In genomic region chr1:228071839-228072657, GRCh38 we compare ENCODE assay signal across 23 cellular contexts. TPM values are rescaled to one million over a fixed set of nuclear protein-coding genes. Genes with fewer than 3 reads are reported as not detected.
A peak's percentile ranks its signal among the peaks of the same experiment; 100 is the strongest.
DNase-seq lines count a peak whose midpoint lies in the region; ATAC-seq, FAIRE-seq and TF ChIP-seq lines count a peak whose summit lies in the region.
"Had no signal": no experiment of that assay in that cellular context is flagged by ENCODE, and none has a peak within 500 bp of the region (broad histone marks: within the 10 kb centered on the region; RNA-seq: fewer than 3 reads in every experiment).

No MANE protein-coding gene starts in this region.

- FAIRE-seq in GM12891 (lab: Jason Lieb, UNC), result peak; percentile 52
- FAIRE-seq: A204.1, endothelial cell of umbilical vein, islet of Langerhans had no signal

- POLR2A ChIA-PET in activated CD4-positive, alpha-beta T cell treated with anti-CD3 and anti-CD28 coated beads for 36 hours (lab: Charles Lee), result no interaction called here
- POLR2A ChIA-PET in GM10248 (lab: Yijun Ruan, JAX), result no interaction called here

- DNase-seq in activated CD4-positive, alpha-beta T cell treated with anti-CD3 and anti-CD28 coated beads for 36 hours, result no peak
- DNase-seq in activated CD4-positive, alpha-beta T cell treated with anti-CD3 and anti-CD28 coated beads for 48 hours, result no peak
- no peak for DNase-seq in GM12891 (ENCODE audit: insufficient read length, low spot score)
- DNase-seq in natural killer cell, result no peak
- DNase-seq in HuH-7 (ENCODE audit: low spot score), result no peak
- DNase-seq in GM10248 (ENCODE audit: extremely low spot score), result no peak
- DNase-seq: activated CD4-positive, CD25-positive, alpha-beta regulatory T cell; activated naive CD4-positive, alpha-beta T cell treated with anti-CD3 and anti-CD28 coated beads, Interleukin-2, amount 50 U/mL, for 16 hours; C1 segment of cervical spinal cord; cortex of kidney; mesenchymal stem cell; MM.1S; NCI-H2029; nephron progenitor cell; SJCRH30; stimulated activated CD4-positive, alpha-beta T cell treated with anti-CD3 and anti-CD28 coated beads, Interleukin-4, amount 100 ng/mL, for 24 hours; testis had no signal

- no peak for TF ChIP-seq POLR2A in GM12891 (IDR thresholded peaks at IDR 0.05; ENCODE audit: low read depth, low read length)

- H3K27ac Mint-ChIP-seq in activated CD4-positive, alpha-beta T cell treated with anti-CD3 and anti-CD28 coated beads for 36 hours, result no peak overlapping the region
- no peak overlapping the region for H3K27ac Mint-ChIP-seq in activated T-helper 17 cell treated with anti-CD3 and anti-CD28 coated beads, Interleukin-2, amount 50 U/mL, for 72 hours
- H3K27ac Mint-ChIP-seq in natural killer cell, result no peak overlapping the region
- H3K27ac Mint-ChIP-seq: brain, nephron progenitor cell had no signal

- TF ChIP-seq CTCF in natural killer cell (IDR thresholded peaks at IDR 0.05) (no peak), GM10248 (IDR thresholded peaks at IDR 0.05; ENCODE audit: control extremely low read depth, extremely low read depth, low read depth, missing control alignments) (no peak)

- intact Hi-C loops in activated CD4-positive, alpha-beta T cell treated with anti-CD3 and anti-CD28 coated beads for 36 hours (cut with DNase I, micrococcal nuclease), result no loop called here
- intact Hi-C loops in natural killer cell (cut with micrococcal nuclease), result no loop called here

- H3K4me3 Mint-ChIP-seq in activated CD4-positive, alpha-beta T cell treated with anti-CD3 and anti-CD28 coated beads for 36 hours, result no peak overlapping the region
- H3K4me3 Mint-ChIP-seq in activated T-helper 17 cell treated with anti-CD3 and anti-CD28 coated beads, Interleukin-2, amount 50 U/mL, for 72 hours, result no peak overlapping the region
- no peak overlapping the region for H3K4me3 Mint-ChIP-seq in natural killer cell
- H3K4me3 Mint-ChIP-seq: brain, nephron progenitor cell had no signal

- CTCF ChIA-PET in activated CD4-positive, alpha-beta T cell treated with anti-CD3 and anti-CD28 coated beads for 36 hours (lab: Charles Lee), result no interaction called here
- CTCF ChIA-PET in GM10248 (lab: Yijun Ruan, JAX), result no interaction called here

- H3K4me1 Mint-ChIP-seq in activated CD4-positive, alpha-beta T cell treated with anti-CD3 and anti-CD28 coated beads for 36 hours, result peaks cover 2% of the 10 kb centered on the region
- no peaks in the 10 kb centered on the region for H3K4me1 Mint-ChIP-seq in activated T-helper 17 cell treated with anti-CD3 and anti-CD28 coated beads, Interleukin-2, amount 50 U/mL, for 72 hours
- peaks cover 0 to 4% of the 10 kb centered on the region in 2 donors for H3K4me1 Mint-ChIP-seq in natural killer cell

- H3K9me3 Mint-ChIP-seq in activated CD4-positive, alpha-beta T cell treated with anti-CD3 and anti-CD28 coated beads for 36 hours (ENCODE audit: low read depth), result no peaks in the 10 kb centered on the region
- H3K9me3 Mint-ChIP-seq in activated T-helper 17 cell treated with anti-CD3 and anti-CD28 coated beads, Interleukin-2, amount 50 U/mL, for 72 hours, result no peaks in the 10 kb centered on the region
- no peaks in the 10 kb centered on the region for H3K9me3 Mint-ChIP-seq in natural killer cell
- H3K9me3 Mint-ChIP-seq: brain, nephron progenitor cell had no signal

- no peaks in the 10 kb centered on the region for H3K27me3 Mint-ChIP-seq in activated CD4-positive, alpha-beta T cell treated with anti-CD3 and anti-CD28 coated beads for 36 hours
- no peaks in the 10 kb centered on the region for H3K27me3 Mint-ChIP-seq in activated T-helper 17 cell treated with anti-CD3 and anti-CD28 coated beads, Interleukin-2, amount 50 U/mL, for 72 hours
- peaks cover 0 to 5% of the 10 kb centered on the region in 2 donors for H3K27me3 Mint-ChIP-seq in natural killer cell (ENCODE audit: low read depth in 2 of 2)

- no peaks in the 10 kb centered on the region for H3K36me3 Mint-ChIP-seq in activated CD4-positive, alpha-beta T cell treated with anti-CD3 and anti-CD28 coated beads for 36 hours (ENCODE audit: low read depth)
- H3K36me3 Mint-ChIP-seq in activated T-helper 17 cell treated with anti-CD3 and anti-CD28 coated beads, Interleukin-2, amount 50 U/mL, for 72 hours (ENCODE audit: low read depth), result no peaks in the 10 kb centered on the region
- H3K36me3 Mint-ChIP-seq in natural killer cell, result no peaks in the 10 kb centered on the region
- H3K36me3 Mint-ChIP-seq: brain had no signal

- ATAC-seq in activated CD4-positive, alpha-beta T cell treated with anti-CD3 and anti-CD28 coated beads for 36 hours, result peak; percentile 47
- peak; percentile 23 for ATAC-seq in activated T-helper 17 cell treated with anti-CD3 and anti-CD28 coated beads, Interleukin-2, amount 50 U/mL, for 72 hours (replicated peaks)
- ATAC-seq in natural killer cell (peak in 2 of 3 donors; percentile 25 to 43), GM18873 (IDR thresholded peaks at IDR 0.05; ENCODE audit: low FRiP score, unreplicated experiment) (no peak)

TF ChIP-seq in GM12891, 5 proteins besides CTCF, POLR2A, EP300 and RAD21:
- no peak for TF ChIP-seq POU2F2 (IDR thresholded peaks at IDR 0.05; ENCODE audit: low read depth, low read length)
- TF ChIP-seq PAX5 (IDR thresholded peaks at IDR 0.05; ENCODE audit: insufficient read depth, low read length, severe bottlenecking), result no peak
- no peak for TF ChIP-seq TAF1 (IDR thresholded peaks at IDR 0.05; ENCODE audit: low read depth, low read length)
- no peak for TF ChIP-seq SPI1 (IDR thresholded peaks at IDR 0.05; ENCODE audit: low read depth, low read length)
- no peak for TF ChIP-seq POLR2AphosphoS5 (IDR thresholded peaks at IDR 0.05; ENCODE audit: low read depth, low read length)
TF ChIP-seq in GM12891: peak in this region for 0.

RNA-seq across cellular contexts. Expression of gene ARF1, which starts 10.5 kb away (rescaled TPM):
- 100 to 1,000 TPM; 325 to 337 TPM for total RNA-seq in activated CD4-positive, alpha-beta T cell treated with anti-CD3 and anti-CD28 coated beads for 36 hours
- polyA plus RNA-seq in GM12891 (2012; ENCODE audit: low read depth, missing spikeins), result 202 TPM
- 100 to 1,000 TPM; 288 to 364 TPM for total RNA-seq in activated T-helper 17 cell treated with anti-CD3 and anti-CD28 coated beads, Interleukin-2, amount 50 U/mL, for 72 hours
- 100 to 1,000 TPM; 368 to 427 (median 424) TPM for total RNA-seq in natural killer cell

RNA-seq across cellular contexts. Expression of gene C1orf35, which starts 31.1 kb away (rescaled TPM):
- 10 to 100 TPM; 14.6 to 22.5 TPM for total RNA-seq in activated CD4-positive, alpha-beta T cell treated with anti-CD3 and anti-CD28 coated beads for 36 hours
- 12.0 TPM for polyA plus RNA-seq in GM12891 (2012; ENCODE audit: low read depth, missing spikeins)
- 10 to 100 TPM; 18.3 TPM for total RNA-seq in activated T-helper 17 cell treated with anti-CD3 and anti-CD28 coated beads, Interleukin-2, amount 50 U/mL, for 72 hours
- total RNA-seq in natural killer cell, result 10 to 100 TPM; 18.9 to 21.6 (median 19.6) TPM

RNA-seq across cellular contexts. Expression of gene MRPL55, which starts 37.1 kb away (rescaled TPM):
- 10 to 100 TPM; 51.0 to 57.7 TPM for total RNA-seq in activated CD4-positive, alpha-beta T cell treated with anti-CD3 and anti-CD28 coated beads for 36 hours
- polyA plus RNA-seq in GM12891 (2012; ENCODE audit: low read depth, missing spikeins), result 46.6 TPM
- 10 to 100 TPM; 42.3 to 48.6 TPM for total RNA-seq in activated T-helper 17 cell treated with anti-CD3 and anti-CD28 coated beads, Interleukin-2, amount 50 U/mL, for 72 hours
- 10 to 100 TPM; 50.0 to 70.6 (median 64.1) TPM for total RNA-seq in natural killer cell
